Comparison of ENCODE assay signal across 27 cellular contexts in genomic region chr2:203070615-203071547, GRCh38. TPM values are rescaled to one million over a fixed set of nuclear protein-coding genes. Genes with fewer than 3 reads are reported as not detected.
A peak's percentile ranks its signal among the peaks of the same experiment; 100 is the strongest.
DNase-seq lines count a peak whose midpoint lies in the region; ATAC-seq and TF ChIP-seq lines count a peak whose summit lies in the region.
"Had no signal": no experiment of that assay in that cellular context is flagged by ENCODE, and none has a peak within 500 bp of the region (broad histone marks: within the 10 kb centered on the region; RNA-seq: fewer than 3 reads in every experiment).

No MANE protein-coding gene starts in this region.

- no peak for TF ChIP-seq CTCF in activated CD8-positive, alpha-beta T cell treated with anti-CD3 and anti-CD28 coated beads for 36 hours (IDR thresholded peaks at IDR 0.05)
- TF ChIP-seq CTCF in choroid plexus epithelial cell (conservative IDR thresholded peaks at IDR 0.05; ENCODE audit: low read depth, low read length) (no peak), neural crest cell (conservative IDR thresholded peaks at IDR 0.05) (no peak)

- H3K4me3 ChIP-seq in choroid plexus epithelial cell (ENCODE audit: low read depth, low read length): no peak overlapping the region
- H3K4me3 ChIP-seq: GM23248 had no signal

- H3K27me3 Mint-ChIP-seq in activated CD8-positive, alpha-beta T cell treated with anti-CD3 and anti-CD28 coated beads for 36 hours: no peaks in the 10 kb centered on the region
- H3K27me3 Mint-ChIP-seq in activated CD8-positive, alpha-beta T cell treated with anti-CD3 and anti-CD28 coated beads, Interleukin-2, amount 10 ng/mL, durations not matched to agents 7 days and 5 days (ENCODE audit: low read depth): no peaks in the 10 kb centered on the region
- H3K27me3 Mint-ChIP-seq in neural crest cell (ENCODE audit: low read depth): no peaks in the 10 kb centered on the region
- H3K27me3 Mint-ChIP-seq in naive thymus-derived CD8-positive, alpha-beta T cell: no peaks in the 10 kb centered on the region
- H3K27me3 Mint-ChIP-seq: CD4-positive, alpha-beta T cell; memory B cell; naive B cell had no signal

- peak; percentile 45 for ATAC-seq in activated CD8-positive, alpha-beta T cell treated with anti-CD3 and anti-CD28 coated beads for 36 hours
- ATAC-seq in activated CD8-positive, alpha-beta T cell treated with anti-CD3 and anti-CD28 coated beads, Interleukin-2, amount 10 ng/mL, durations not matched to agents 7 days and 5 days: no peak
- ATAC-seq in naive thymus-derived CD8-positive, alpha-beta T cell: no peak
- no peak for ATAC-seq in HG03457 (IDR thresholded peaks at IDR 0.05; ENCODE audit: unreplicated experiment)

- CTCF ChIA-PET in activated CD8-positive, alpha-beta T cell treated with anti-CD3 and anti-CD28 coated beads for 36 hours (lab: Charles Lee): no interaction called here
- CTCF ChIA-PET in activated CD8-positive, alpha-beta T cell treated with anti-CD3 and anti-CD28 coated beads, Interleukin-2, amount 10 ng/mL, durations not matched to agents 7 days and 5 days (lab: Charles Lee): no interaction called here

- POLR2A ChIA-PET in activated CD8-positive, alpha-beta T cell treated with anti-CD3 and anti-CD28 coated beads for 36 hours (lab: Charles Lee): no interaction called here
- POLR2A ChIA-PET in activated CD8-positive, alpha-beta T cell treated with anti-CD3 and anti-CD28 coated beads, Interleukin-2, amount 10 ng/mL, durations not matched to agents 7 days and 5 days (lab: Charles Lee): no interaction called here
- POLR2A ChIA-PET in naive thymus-derived CD8-positive, alpha-beta T cell (lab: Charles Lee): no interaction called here

- peaks cover 3% of the 10 kb centered on the region for H3K4me1 Mint-ChIP-seq in activated CD8-positive, alpha-beta T cell treated with anti-CD3 and anti-CD28 coated beads for 36 hours (ENCODE audit: low read depth)
- no peaks in the 10 kb centered on the region for H3K4me1 Mint-ChIP-seq in activated CD8-positive, alpha-beta T cell treated with anti-CD3 and anti-CD28 coated beads, Interleukin-2, amount 10 ng/mL, durations not matched to agents 7 days and 5 days (ENCODE audit: low read depth)
- H3K4me1 Mint-ChIP-seq in neural crest cell: no peaks in the 10 kb centered on the region
- no peaks in the 10 kb centered on the region for H3K4me1 Mint-ChIP-seq in naive thymus-derived CD8-positive, alpha-beta T cell
- H3K4me1 Mint-ChIP-seq: memory B cell, naive B cell had no signal

- peak overlapping the region; percentile 10 for H3K27ac Mint-ChIP-seq in activated CD8-positive, alpha-beta T cell treated with anti-CD3 and anti-CD28 coated beads for 36 hours
- no peak overlapping the region for H3K27ac Mint-ChIP-seq in activated CD8-positive, alpha-beta T cell treated with anti-CD3 and anti-CD28 coated beads, Interleukin-2, amount 10 ng/mL, durations not matched to agents 7 days and 5 days
- peak overlapping the region; percentile 12 for H3K27ac Mint-ChIP-seq in neural crest cell (ENCODE audit: unreplicated experiment)
- H3K27ac Mint-ChIP-seq in naive thymus-derived CD8-positive, alpha-beta T cell: no peak overlapping the region
- H3K27ac Mint-ChIP-seq: CD4-positive, alpha-beta T cell; HFFc6; memory B cell; naive B cell had no signal

- no peak overlapping the region for H3K4me3 Mint-ChIP-seq in activated CD8-positive, alpha-beta T cell treated with anti-CD3 and anti-CD28 coated beads for 36 hours
- H3K4me3 Mint-ChIP-seq in activated CD8-positive, alpha-beta T cell treated with anti-CD3 and anti-CD28 coated beads, Interleukin-2, amount 10 ng/mL, durations not matched to agents 7 days and 5 days: no peak overlapping the region
- no peak overlapping the region for H3K4me3 Mint-ChIP-seq in neural crest cell
- no peak overlapping the region for H3K4me3 Mint-ChIP-seq in naive thymus-derived CD8-positive, alpha-beta T cell
- H3K4me3 Mint-ChIP-seq: CD4-positive, alpha-beta T cell; HFFc6; memory B cell; naive B cell had no signal

- peaks cover 10% of the 10 kb centered on the region for H3K36me3 Mint-ChIP-seq in activated CD8-positive, alpha-beta T cell treated with anti-CD3 and anti-CD28 coated beads for 36 hours (ENCODE audit: low read depth)
- H3K36me3 Mint-ChIP-seq in activated CD8-positive, alpha-beta T cell treated with anti-CD3 and anti-CD28 coated beads, Interleukin-2, amount 10 ng/mL, durations not matched to agents 7 days and 5 days (ENCODE audit: low read depth): peaks cover 10% of the 10 kb centered on the region
- H3K36me3 Mint-ChIP-seq in neural crest cell (ENCODE audit: low read depth): peaks cover 11% of the 10 kb centered on the region
- peaks cover 24 to 43% (median 29%) of the 10 kb centered on the region in 3 donors for H3K36me3 Mint-ChIP-seq in naive thymus-derived CD8-positive, alpha-beta T cell

- no peak for DNase-seq in activated CD8-positive, alpha-beta T cell treated with anti-CD3 and anti-CD28 coated beads for 36 hours
- DNase-seq in activated CD8-positive, alpha-beta T cell treated with anti-CD3 and anti-CD28 coated beads, Interleukin-2, amount 10 ng/mL, durations not matched to agents 7 days and 5 days: no peak
- DNase-seq in OCI-M1 (lab: John Stamatoyannopoulos, UW) (peak; percentile 91), choroid plexus epithelial cell (ENCODE audit: low read depth) (peak; percentile 12), neural crest cell (ENCODE audit: low read depth, low spot score) (no peak), NCI-H1048 (lab: John Stamatoyannopoulos, UW) (no peak)
- DNase-seq in naive thymus-derived CD8-positive, alpha-beta T cell: no peak
- DNase-seq: activated naive CD4-positive, alpha-beta T cell; activated T-cell treated with anti-CD3 and anti-CD28 coated beads, Interleukin-2, amount 50 U/mL, for 1 hour; AML-193; amniotic stem cell; brain microvascular endothelial cell; CD4-positive, alpha-beta T cell; effector CD4-positive, alpha-beta T cell; foreskin fibroblast; GM23248; HFFc6; naive B cell; NCI-H1105 treated with DMSO at 0.1 percent for 48 hours; NCI-H1930; NCI-H526; NK-92 treated with Interleukin-12 subunit alpha and Interleukin-12 subunit beta, amount 100 ng/mL, for 24 hours; nucleus accumbens; stimulated activated naive CD4-positive, alpha-beta T cell treated with Interleukin-2 at 50 U/mL for 16 hours; T-helper 1 cell had no signal

- intact Hi-C loops in activated CD8-positive, alpha-beta T cell treated with anti-CD3 and anti-CD28 coated beads for 36 hours (cut with micrococcal nuclease): no loop called here

- H3K9me3 Mint-ChIP-seq in activated CD8-positive, alpha-beta T cell treated with anti-CD3 and anti-CD28 coated beads for 36 hours: peaks cover 3% of the 10 kb centered on the region
- H3K9me3 Mint-ChIP-seq in activated CD8-positive, alpha-beta T cell treated with anti-CD3 and anti-CD28 coated beads, Interleukin-2, amount 10 ng/mL, durations not matched to agents 7 days and 5 days (ENCODE audit: insufficient read depth): no peaks in the 10 kb centered on the region
- H3K9me3 Mint-ChIP-seq in neural crest cell: no peaks in the 10 kb centered on the region
- peaks cover 0 to 20% (median 3%) of the 10 kb centered on the region in 9 donors for H3K9me3 Mint-ChIP-seq in naive thymus-derived CD8-positive, alpha-beta T cell
- H3K9me3 Mint-ChIP-seq: HFFc6 had no signal

RNA-seq across cellular contexts. Expression of gene NBEAL1, which starts 56.2 kb away (rescaled TPM):
- 10 to 100 TPM; 11.8 to 16.4 TPM for total RNA-seq in activated CD8-positive, alpha-beta T cell treated with anti-CD3 and anti-CD28 coated beads for 36 hours
- 10 to 100 TPM; 14.8 to 15.7 TPM for total RNA-seq in activated CD8-positive, alpha-beta T cell treated with anti-CD3 and anti-CD28 coated beads, Interleukin-2, amount 10 ng/mL, durations not matched to agents 7 days and 5 days
- 12.3 and 12.6 TPM in 2 replicates for total RNA-seq in neural crest cell
- total RNA-seq in naive thymus-derived CD8-positive, alpha-beta T cell: 10 to 100 TPM; 15.5 to 18.4 TPM
- polyA plus RNA-seq in naive thymus-derived CD8-positive, alpha-beta T cell: 1 to 10 TPM; 7.5 to 8.6 (median 8.1) TPM

Comparison
In these comparisons a context has a peak if more than half of its experiments do, and no peak if none do; other contexts are left out.
1. H3K27ac Mint-ChIP-seq: peak in activated CD8-positive, alpha-beta T cell treated with anti-CD3 and anti-CD28 coated beads for 36 hours (single experiment) and neural crest cell (single experiment); none in activated CD8-positive, alpha-beta T cell treated with anti-CD3 and anti-CD28 coated beads, Interleukin-2, amount 10 ng/mL, durations not matched to agents 7 days and 5 days (single experiment) and naive thymus-derived CD8-positive, alpha-beta T cell (0 of 10).
2. DNase-seq: peak in OCI-M1 (single experiment) and choroid plexus epithelial cell (single experiment); none in activated CD8-positive, alpha-beta T cell treated with anti-CD3 and anti-CD28 coated beads for 36 hours (single experiment), activated CD8-positive, alpha-beta T cell treated with anti-CD3 and anti-CD28 coated beads, Interleukin-2, amount 10 ng/mL, durations not matched to agents 7 days and 5 days (single experiment), neural crest cell (single experiment), NCI-H1048 (single experiment) and naive thymus-derived CD8-positive, alpha-beta T cell (0 of 10).